ENCODE assay signal across 1 cellular context in genomic region chr2:47297767-47298401, GRCh38.
TF ChIP-seq lines count a peak whose summit lies in the region.

No MANE protein-coding gene starts in this region.

TF ChIP-seq in K562, 482 proteins besides CTCF, POLR2A, EP300 and RAD21 (continued from another document and continues in another):
- TF ChIP-seq, protein P1, sequence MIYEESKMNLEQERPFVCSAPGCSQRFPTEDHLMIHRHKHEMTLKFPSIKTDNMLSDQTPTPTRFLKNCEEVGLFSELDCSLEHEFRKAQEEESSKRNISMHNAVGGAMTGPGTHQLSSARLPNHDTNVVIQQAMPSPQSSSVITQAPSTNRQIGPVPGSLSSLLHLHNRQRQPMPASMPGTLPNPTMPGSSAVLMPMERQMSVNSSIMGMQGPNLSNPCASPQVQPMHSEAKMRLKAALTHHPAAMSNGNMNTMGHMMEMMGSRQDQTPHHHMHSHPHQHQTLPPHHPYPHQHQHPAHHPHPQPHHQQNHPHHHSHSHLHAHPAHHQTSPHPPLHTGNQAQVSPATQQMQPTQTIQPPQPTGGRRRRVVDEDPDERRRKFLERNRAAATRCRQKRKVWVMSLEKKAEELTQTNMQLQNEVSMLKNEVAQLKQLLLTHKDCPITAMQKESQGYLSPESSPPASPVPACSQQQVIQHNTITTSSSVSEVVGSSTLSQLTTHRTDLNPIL (CRISPR knock-in tag; IDR thresholded peaks at IDR 0.05), result peak; percentile 75; the same call in 1 of the 2 replicates
- TF ChIP-seq, protein P2, sequence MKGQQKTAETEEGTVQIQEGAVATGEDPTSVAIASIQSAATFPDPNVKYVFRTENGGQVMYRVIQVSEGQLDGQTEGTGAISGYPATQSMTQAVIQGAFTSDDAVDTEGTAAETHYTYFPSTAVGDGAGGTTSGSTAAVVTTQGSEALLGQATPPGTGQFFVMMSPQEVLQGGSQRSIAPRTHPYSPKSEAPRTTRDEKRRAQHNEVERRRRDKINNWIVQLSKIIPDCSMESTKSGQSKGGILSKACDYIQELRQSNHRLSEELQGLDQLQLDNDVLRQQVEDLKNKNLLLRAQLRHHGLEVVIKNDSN (CRISPR knock-in tag; IDR thresholded peaks at IDR 0.05), result no peak
- no peak for TF ChIP-seq TEAD4 (IDR thresholded peaks at IDR 0.05; ENCODE audit: low read length)
- no peak for TF ChIP-seq TEAD4 (CRISPR knock-in tag; IDR thresholded peaks at IDR 0.05; ENCODE audit: borderline replicate concordance)
- no peak for TF ChIP-seq MTA3 (IDR thresholded peaks at IDR 0.05; ENCODE audit: borderline replicate concordance)
- TF ChIP-seq THRB (CRISPR knock-in tag; conservative IDR thresholded peaks at IDR 0.05), result peak; percentile 97
- TF ChIP-seq C11orf30 (IDR thresholded peaks at IDR 0.05; ENCODE audit: low read depth), result no peak
- TF ChIP-seq TCF15 (CRISPR knock-in tag; IDR thresholded peaks at IDR 0.05), result peak; percentile 89; the same call in 1 of the 2 replicates
- peak; percentile 93 for TF ChIP-seq ZBTB17 (CRISPR knock-in tag; IDR thresholded peaks at IDR 0.05)
- TF ChIP-seq ZNF143 (CRISPR knock-in tag; IDR thresholded peaks at IDR 0.05), result no peak
- TF ChIP-seq HNRNPUL1 (IDR thresholded peaks at IDR 0.05; ENCODE audit: low read length), result no peak
- TF ChIP-seq TAF1 (IDR thresholded peaks at IDR 0.05; ENCODE audit: control insufficient read depth, extremely low read depth, insufficient read depth, low read length, severe bottlenecking), result no peak
- TF ChIP-seq ZNF263 (CRISPR knock-in tag; IDR thresholded peaks at IDR 0.05; ENCODE audit: borderline replicate concordance), result no peak
- no peak for TF ChIP-seq CHCHD3 (CRISPR knock-in tag; IDR thresholded peaks at IDR 0.05)
- TF ChIP-seq TCFL5 (CRISPR knock-in tag; conservative IDR thresholded peaks at IDR 0.05), result peak; percentile 92
- TF ChIP-seq ATF2 (CRISPR knock-in tag; IDR thresholded peaks at IDR 0.05), result no peak
- TF ChIP-seq MIER1 (IDR thresholded peaks at IDR 0.05; ENCODE audit: low read depth), result no peak
- no peak for TF ChIP-seq NFIX (CRISPR knock-in tag; IDR thresholded peaks at IDR 0.05; ENCODE audit: low read depth)
- TF ChIP-seq ZC3H11A (IDR thresholded peaks at IDR 0.05; ENCODE audit: low read depth, low read length), result no peak
- TF ChIP-seq ZEB2 (IDR thresholded peaks at IDR 0.05), result no peak
- no peak for TF ChIP-seq POLR2AphosphoS2 (IDR thresholded peaks at IDR 0.05; ENCODE audit: low read length)
- TF ChIP-seq CTCFL (IDR thresholded peaks at IDR 0.05; ENCODE audit: borderline replicate concordance, insufficient read depth, low read depth, low read length, poor library complexity, severe bottlenecking), result no peak
- TF ChIP-seq, protein P3, sequence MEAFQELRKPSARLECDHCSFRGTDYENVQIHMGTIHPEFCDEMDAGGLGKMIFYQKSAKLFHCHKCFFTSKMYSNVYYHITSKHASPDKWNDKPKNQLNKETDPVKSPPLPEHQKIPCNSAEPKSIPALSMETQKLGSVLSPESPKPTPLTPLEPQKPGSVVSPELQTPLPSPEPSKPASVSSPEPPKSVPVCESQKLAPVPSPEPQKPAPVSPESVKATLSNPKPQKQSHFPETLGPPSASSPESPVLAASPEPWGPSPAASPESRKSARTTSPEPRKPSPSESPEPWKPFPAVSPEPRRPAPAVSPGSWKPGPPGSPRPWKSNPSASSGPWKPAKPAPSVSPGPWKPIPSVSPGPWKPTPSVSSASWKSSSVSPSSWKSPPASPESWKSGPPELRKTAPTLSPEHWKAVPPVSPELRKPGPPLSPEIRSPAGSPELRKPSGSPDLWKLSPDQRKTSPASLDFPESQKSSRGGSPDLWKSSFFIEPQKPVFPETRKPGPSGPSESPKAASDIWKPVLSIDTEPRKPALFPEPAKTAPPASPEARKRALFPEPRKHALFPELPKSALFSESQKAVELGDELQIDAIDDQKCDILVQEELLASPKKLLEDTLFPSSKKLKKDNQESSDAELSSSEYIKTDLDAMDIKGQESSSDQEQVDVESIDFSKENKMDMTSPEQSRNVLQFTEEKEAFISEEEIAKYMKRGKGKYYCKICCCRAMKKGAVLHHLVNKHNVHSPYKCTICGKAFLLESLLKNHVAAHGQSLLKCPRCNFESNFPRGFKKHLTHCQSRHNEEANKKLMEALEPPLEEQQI (IDR thresholded peaks at IDR 0.05), result no peak
- no peak for TF ChIP-seq NELFE (IDR thresholded peaks at IDR 0.05; ENCODE audit: insufficient read depth, insufficient read length)
- TF ChIP-seq LEF1 (IDR thresholded peaks at IDR 0.05), result no peak; the same call in 1 of the 2 replicates
- TF ChIP-seq, protein P4, sequence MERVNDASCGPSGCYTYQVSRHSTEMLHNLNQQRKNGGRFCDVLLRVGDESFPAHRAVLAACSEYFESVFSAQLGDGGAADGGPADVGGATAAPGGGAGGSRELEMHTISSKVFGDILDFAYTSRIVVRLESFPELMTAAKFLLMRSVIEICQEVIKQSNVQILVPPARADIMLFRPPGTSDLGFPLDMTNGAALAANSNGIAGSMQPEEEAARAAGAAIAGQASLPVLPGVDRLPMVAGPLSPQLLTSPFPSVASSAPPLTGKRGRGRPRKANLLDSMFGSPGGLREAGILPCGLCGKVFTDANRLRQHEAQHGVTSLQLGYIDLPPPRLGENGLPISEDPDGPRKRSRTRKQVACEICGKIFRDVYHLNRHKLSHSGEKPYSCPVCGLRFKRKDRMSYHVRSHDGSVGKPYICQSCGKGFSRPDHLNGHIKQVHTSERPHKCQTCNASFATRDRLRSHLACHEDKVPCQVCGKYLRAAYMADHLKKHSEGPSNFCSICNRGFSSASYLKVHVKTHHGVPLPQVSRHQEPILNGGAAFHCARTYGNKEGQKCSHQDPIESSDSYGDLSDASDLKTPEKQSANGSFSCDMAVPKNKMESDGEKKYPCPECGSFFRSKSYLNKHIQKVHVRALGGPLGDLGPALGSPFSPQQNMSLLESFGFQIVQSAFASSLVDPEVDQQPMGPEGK (CRISPR knock-in tag; IDR thresholded peaks at IDR 0.05; ENCODE audit: borderline replicate concordance), result 0 out of 2 replicates have a peak, but pooled peaks have one; percentile 64
- no peak for TF ChIP-seq EWSR1 (IDR thresholded peaks at IDR 0.05; ENCODE audit: borderline replicate concordance, low read depth, partially characterized antibody)
- TF ChIP-seq ZNF232 (CRISPR knock-in tag; IDR thresholded peaks at IDR 0.05), result no peak
- TF ChIP-seq HMGN3 (IDR thresholded peaks at IDR 0.05; ENCODE audit: borderline replicate concordance, extremely low read depth, insufficient read length, low read depth, low read length), result no peak
- 0 out of 4 replicates have a peak, but pooled peaks of 1 of the 2 experiments have one; percentile 16 for TF ChIP-seq FOXA3 (CRISPR knock-in tag; conservative IDR thresholded peaks at IDR 0.05 in 1 of 2, IDR thresholded peaks at IDR 0.05 in 1 of 2)
- TF ChIP-seq MYNN (IDR thresholded peaks at IDR 0.05), result no peak
- no peak for TF ChIP-seq MYNN (CRISPR knock-in tag; IDR thresholded peaks at IDR 0.05)
- peak; percentile 48 to 74; a peak in 2 of 4 replicates for TF ChIP-seq MAZ (CRISPR knock-in tag; conservative IDR thresholded peaks at IDR 0.05 in 1 of 2, IDR thresholded peaks at IDR 0.05 in 1 of 2)
- TF ChIP-seq CREB1 (IDR thresholded peaks at IDR 0.05), result no peak
- no peak for TF ChIP-seq CREB1 (CRISPR knock-in tag; IDR thresholded peaks at IDR 0.05)
- TF ChIP-seq ZBTB11 (CRISPR knock-in tag; IDR thresholded peaks at IDR 0.05), result peak in 1 of 3 experiments; percentile 84; a peak in 2 of 6 replicates
- no peak for TF ChIP-seq KLF16 (IDR thresholded peaks at IDR 0.05)
- peak; percentile 99 for TF ChIP-seq ZNF589 (CRISPR knock-in tag; IDR thresholded peaks at IDR 0.05; ENCODE audit: low read depth)
- peak; percentile 72 for TF ChIP-seq FOSL1 (tag; conservative IDR thresholded peaks at IDR 0.05)
- TF ChIP-seq MXD1 (CRISPR knock-in tag; IDR thresholded peaks at IDR 0.05; ENCODE audit: borderline replicate concordance, poor library complexity, severe bottlenecking), result peak; percentile 55
- TF ChIP-seq RHOXF2B (CRISPR knock-in tag; conservative IDR thresholded peaks at IDR 0.05), result peak; percentile 93; the same call in 1 of the 2 replicates
- TF ChIP-seq HNRNPH1 (optimal IDR thresholded peaks at IDR 0.05; ENCODE audit: low read depth, low read length), result no peak
- no peak for TF ChIP-seq ZBTB1 (CRISPR knock-in tag; IDR thresholded peaks at IDR 0.05; ENCODE audit: borderline replicate concordance, low read depth)
- TF ChIP-seq ZNF668 (CRISPR knock-in tag; IDR thresholded peaks at IDR 0.05), result peak; percentile 98
- TF ChIP-seq, protein P5, sequence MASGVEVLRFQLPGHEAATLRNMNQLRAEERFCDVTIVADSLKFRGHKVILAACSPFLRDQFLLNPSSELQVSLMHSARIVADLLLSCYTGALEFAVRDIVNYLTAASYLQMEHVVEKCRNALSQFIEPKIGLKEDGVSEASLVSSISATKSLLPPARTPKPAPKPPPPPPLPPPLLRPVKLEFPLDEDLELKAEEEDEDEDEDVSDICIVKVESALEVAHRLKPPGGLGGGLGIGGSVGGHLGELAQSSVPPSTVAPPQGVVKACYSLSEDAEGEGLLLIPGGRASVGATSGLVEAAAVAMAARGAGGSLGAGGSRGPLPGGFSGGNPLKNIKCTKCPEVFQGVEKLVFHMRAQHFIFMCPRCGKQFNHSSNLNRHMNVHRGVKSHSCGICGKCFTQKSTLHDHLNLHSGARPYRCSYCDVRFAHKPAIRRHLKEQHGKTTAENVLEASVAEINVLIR (CRISPR knock-in tag; IDR thresholded peaks at IDR 0.05), result peak; percentile 79
- peak; percentile 88 for TF ChIP-seq ZNF79 (CRISPR knock-in tag; IDR thresholded peaks at IDR 0.05; ENCODE audit: low read depth)
